Comparison of ENCODE assay signal across 1 cellular context in the genomic region with DNA sequence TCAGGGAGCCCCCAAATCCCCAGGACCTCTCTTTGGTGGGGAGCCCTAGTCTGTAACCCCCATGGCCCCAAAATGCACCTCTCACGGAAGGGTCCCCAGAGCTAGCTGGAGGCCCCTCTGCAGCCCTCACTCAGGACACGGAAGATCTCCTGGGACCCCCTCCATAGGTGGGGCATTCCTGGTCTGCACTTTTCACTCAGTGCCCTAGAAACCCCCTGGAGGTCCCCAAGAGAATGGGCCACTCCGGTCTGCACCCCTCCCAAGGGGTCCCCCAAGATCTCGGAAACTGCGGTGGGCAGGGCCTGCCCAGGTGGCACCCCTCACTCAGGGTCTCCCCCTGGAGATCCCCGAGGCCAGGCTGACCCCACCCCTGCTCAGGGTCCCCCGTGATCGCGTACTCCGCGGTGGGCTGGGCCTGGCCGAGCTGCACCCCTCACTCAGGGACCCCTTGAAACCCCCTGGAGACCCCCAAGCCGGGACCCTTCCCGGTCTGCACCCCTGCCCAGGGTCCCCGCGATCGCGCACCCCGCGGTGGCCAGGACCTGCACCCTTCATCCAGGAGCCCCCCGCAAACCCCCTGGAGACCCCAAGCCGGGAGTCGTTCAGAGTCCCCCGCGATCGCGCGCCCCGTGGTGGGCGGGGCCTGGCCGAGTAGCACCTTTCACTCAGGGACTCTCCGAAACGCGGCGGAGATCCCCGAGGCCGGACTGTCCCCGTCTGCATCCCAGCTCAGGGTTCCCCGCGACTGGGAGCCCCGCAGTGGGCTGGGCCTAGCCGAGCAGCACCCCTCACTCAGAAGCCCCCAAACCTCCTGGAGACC.
TF ChIP-seq lines count a peak whose summit lies in the region.

No MANE protein-coding gene starts in this region.

TF ChIP-seq in HepG2, 621 proteins besides CTCF, POLR2A, EP300 and RAD21:
- no peak for TF ChIP-seq EZH2 (conservative IDR thresholded peaks at IDR 0.05; ENCODE audit: low read depth, low read length)
- TF ChIP-seq ZFP90 (CRISPR knock-in tag; IDR thresholded peaks at IDR 0.05; ENCODE audit: borderline replicate concordance) = 0 out of 2 replicates have a peak, but pooled peaks have one; percentile 45
- 0 out of 2 replicates have a peak, but pooled peaks have one; percentile 35 for TF ChIP-seq TRAFD1 (CRISPR knock-in tag; IDR thresholded peaks at IDR 0.05; ENCODE audit: borderline replicate concordance)
- no peak for TF ChIP-seq DNMT1 (CRISPR knock-in tag; IDR thresholded peaks at IDR 0.05)
- no peak for TF ChIP-seq ZBTB1 (CRISPR knock-in tag; IDR thresholded peaks at IDR 0.05; ENCODE audit: borderline replicate concordance)
- no peak for TF ChIP-seq ZNF747 (CRISPR knock-in tag; IDR thresholded peaks at IDR 0.05; ENCODE audit: borderline replicate concordance)
- no peak for TF ChIP-seq SMAD9 (CRISPR knock-in tag; IDR thresholded peaks at IDR 0.05)
- TF ChIP-seq CC2D1A (CRISPR knock-in tag; IDR thresholded peaks at IDR 0.05) = 0 out of 2 replicates have a peak, but pooled peaks have one; percentile 24
- TF ChIP-seq NCOA2 (CRISPR knock-in tag; IDR thresholded peaks at IDR 0.05) = no peak
- no peak for TF ChIP-seq ZKSCAN5 (CRISPR knock-in tag; IDR thresholded peaks at IDR 0.05)
- TF ChIP-seq AFF4 (CRISPR knock-in tag; IDR thresholded peaks at IDR 0.05) = no peak
- no peak for TF ChIP-seq TAF1 (CRISPR knock-in tag; IDR thresholded peaks at IDR 0.05)
- TF ChIP-seq FOSL1 (CRISPR knock-in tag; IDR thresholded peaks at IDR 0.05; ENCODE audit: borderline replicate concordance) = no peak
- TF ChIP-seq FOXC1 (CRISPR knock-in tag; IDR thresholded peaks at IDR 0.05; ENCODE audit: borderline replicate concordance) = no peak
- no peak for TF ChIP-seq SIN3A (IDR thresholded peaks at IDR 0.05; ENCODE audit: borderline replicate concordance, low read depth, low read length)
- no peak for TF ChIP-seq RFX1 (IDR thresholded peaks at IDR 0.05)
- no peak for TF ChIP-seq ZNF44 (CRISPR knock-in tag; IDR thresholded peaks at IDR 0.05)
- TF ChIP-seq HNRNPLL (IDR thresholded peaks at IDR 0.05; ENCODE audit: low read depth, low read length, poor library complexity, severe bottlenecking) = no peak
- no peak for TF ChIP-seq ZNF577 (CRISPR knock-in tag; IDR thresholded peaks at IDR 0.05; ENCODE audit: borderline replicate concordance, low read depth)
- TF ChIP-seq MAFG (CRISPR knock-in tag; IDR thresholded peaks at IDR 0.05) = no peak
- TF ChIP-seq, protein P1, sequence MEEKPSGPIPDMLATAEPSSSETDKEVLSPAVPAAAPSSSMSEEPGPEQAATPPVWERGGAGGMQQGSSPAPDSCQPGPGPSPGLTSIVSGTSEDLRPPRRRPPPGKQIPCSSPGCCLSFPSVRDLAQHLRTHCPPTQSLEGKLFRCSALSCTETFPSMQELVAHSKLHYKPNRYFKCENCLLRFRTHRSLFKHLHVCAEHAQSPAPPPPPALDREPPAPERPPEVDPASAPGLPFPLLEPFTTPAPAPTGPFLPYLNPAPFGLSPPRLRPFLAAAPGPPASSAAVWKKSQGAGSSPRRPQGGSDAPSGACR (CRISPR knock-in tag; IDR thresholded peaks at IDR 0.05) = no peak
- no peak for TF ChIP-seq AKAP8 (CRISPR knock-in tag; IDR thresholded peaks at IDR 0.05)
- no peak for TF ChIP-seq ZNF124 (CRISPR knock-in tag; IDR thresholded peaks at IDR 0.05)
- TF ChIP-seq ZBTB7B (CRISPR knock-in tag; IDR thresholded peaks at IDR 0.05) = 0 out of 2 replicates have a peak, but pooled peaks have one; percentile 45
- TF ChIP-seq KDM3A (CRISPR knock-in tag; IDR thresholded peaks at IDR 0.05; ENCODE audit: low read depth) = no peak
- peak; percentile 57 for TF ChIP-seq PTBP1 (IDR thresholded peaks at IDR 0.05; ENCODE audit: low read depth, low read length, poor library complexity, severe bottlenecking)
- TF ChIP-seq ZNF34 (CRISPR knock-in tag; IDR thresholded peaks at IDR 0.05; ENCODE audit: borderline replicate concordance) = no peak
- TF ChIP-seq ZNF343 (CRISPR knock-in tag; IDR thresholded peaks at IDR 0.05) = no peak
- 0 out of 2 replicates have a peak, but pooled peaks have one; percentile 10 for TF ChIP-seq ZNF451 (CRISPR knock-in tag; IDR thresholded peaks at IDR 0.05)
- no peak for TF ChIP-seq ZNF788 (CRISPR knock-in tag; IDR thresholded peaks at IDR 0.05; ENCODE audit: borderline replicate concordance)
- TF ChIP-seq REPIN1 (CRISPR knock-in tag; IDR thresholded peaks at IDR 0.05; ENCODE audit: borderline replicate concordance, low read depth) = no peak
- TF ChIP-seq ISL2 (CRISPR knock-in tag; IDR thresholded peaks at IDR 0.05) = no peak
- TF ChIP-seq ZNF256 (CRISPR knock-in tag; conservative IDR thresholded peaks at IDR 0.05) = no peak
- TF ChIP-seq ZSCAN29 (CRISPR knock-in tag; conservative IDR thresholded peaks at IDR 0.05) = no peak
- TF ChIP-seq ZNF382 (CRISPR knock-in tag; IDR thresholded peaks at IDR 0.05; ENCODE audit: borderline replicate concordance) = no peak
- TF ChIP-seq HIC2 (CRISPR knock-in tag; IDR thresholded peaks at IDR 0.05; ENCODE audit: low read depth) = no peak
- TF ChIP-seq ZNF615 (CRISPR knock-in tag; IDR thresholded peaks at IDR 0.05; ENCODE audit: borderline replicate concordance) = no peak
- no peak for TF ChIP-seq SALL2 (CRISPR knock-in tag; IDR thresholded peaks at IDR 0.05)
- TF ChIP-seq ZFP36 (IDR thresholded peaks at IDR 0.05; ENCODE audit: borderline replicate concordance, low read depth, low read length, partially characterized antibody) = no peak
- no peak for TF ChIP-seq SRSF4 (IDR thresholded peaks at IDR 0.05; ENCODE audit: low read depth, low read length, poor library complexity, severe bottlenecking)
- no peak for TF ChIP-seq ZBTB25 (CRISPR knock-in tag; IDR thresholded peaks at IDR 0.05)
- no peak for TF ChIP-seq NPAS2 (CRISPR knock-in tag; IDR thresholded peaks at IDR 0.05; ENCODE audit: borderline replicate concordance)
- TF ChIP-seq, protein P2, sequence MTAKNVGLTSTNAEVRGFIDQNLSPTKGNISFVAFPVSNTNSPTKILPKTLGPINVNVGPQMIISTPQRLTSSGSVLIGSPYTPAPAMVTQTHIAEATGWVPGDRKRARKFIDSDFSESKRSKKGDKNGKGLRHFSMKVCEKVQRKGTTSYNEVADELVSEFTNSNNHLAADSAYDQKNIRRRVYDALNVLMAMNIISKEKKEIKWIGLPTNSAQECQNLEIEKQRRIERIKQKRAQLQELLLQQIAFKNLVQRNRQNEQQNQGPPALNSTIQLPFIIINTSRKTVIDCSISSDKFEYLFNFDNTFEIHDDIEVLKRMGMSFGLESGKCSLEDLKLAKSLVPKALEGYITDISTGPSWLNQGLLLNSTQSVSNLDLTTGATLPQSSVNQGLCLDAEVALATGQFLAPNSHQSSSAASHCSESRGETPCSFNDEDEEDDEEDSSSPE (CRISPR knock-in tag; IDR thresholded peaks at IDR 0.05) = no peak
- TF ChIP-seq MED1 (CRISPR knock-in tag; IDR thresholded peaks at IDR 0.05) = 0 out of 2 replicates have a peak, but pooled peaks have one; percentile 11
- no peak for TF ChIP-seq HOXA5 (CRISPR knock-in tag; IDR thresholded peaks at IDR 0.05)
- TF ChIP-seq, protein P3, sequence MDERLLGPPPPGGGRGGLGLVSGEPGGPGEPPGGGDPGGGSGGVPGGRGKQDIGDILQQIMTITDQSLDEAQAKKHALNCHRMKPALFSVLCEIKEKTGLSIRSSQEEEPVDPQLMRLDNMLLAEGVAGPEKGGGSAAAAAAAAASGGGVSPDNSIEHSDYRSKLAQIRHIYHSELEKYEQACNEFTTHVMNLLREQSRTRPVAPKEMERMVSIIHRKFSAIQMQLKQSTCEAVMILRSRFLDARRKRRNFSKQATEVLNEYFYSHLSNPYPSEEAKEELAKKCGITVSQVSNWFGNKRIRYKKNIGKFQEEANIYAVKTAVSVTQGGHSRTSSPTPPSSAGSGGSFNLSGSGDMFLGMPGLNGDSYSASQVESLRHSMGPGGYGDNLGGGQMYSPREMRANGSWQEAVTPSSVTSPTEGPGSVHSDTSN (CRISPR knock-in tag; IDR thresholded peaks at IDR 0.05) = no peak
